8 cellular contexts compared by ENCODE assay signal in genomic region chr6:7137335-7138106, GRCh38. TPM values are rescaled to one million over a fixed set of nuclear protein-coding genes. Genes with fewer than 3 reads are reported as not detected.
A peak's percentile ranks its signal among the peaks of the same experiment; 100 is the strongest.
DNase-seq lines count a peak whose midpoint lies in the region; ATAC-seq and TF ChIP-seq lines count a peak whose summit lies in the region.

No MANE protein-coding gene starts in this region.

- intact Hi-C loops in naive thymus-derived CD4-positive, alpha-beta T cell (cut with micrococcal nuclease): loop anchor here (1.0 to 10.0 kb wide), 12 partner anchors 8 to 1300 kb away; partner anchors contain the start of genes LY86 (in 1 of the 2), NRN1 (in 1 of the 2) and SLC35B3 (in 1 of the 2)

- H3K4me3 ChIP-seq in Loucy (ENCODE audit: low read length, poor library complexity, severe bottlenecking) (peak overlapping the region; percentile 68), thoracic aorta (peak overlapping the region; percentile 36)
- peak overlapping the region; percentile 27 for H3K4me3 ChIP-seq in naive thymus-derived CD4-positive, alpha-beta T cell (ENCODE audit: low read length)

- H3K4me3 Mint-ChIP-seq in effector memory CD8-positive, alpha-beta T cell: peak overlapping the region; percentile 70 to 76
- H3K4me3 Mint-ChIP-seq in naive thymus-derived CD4-positive, alpha-beta T cell: peak overlapping the region; percentile 73 to 92 (median 82)

- peak overlapping the region; percentile 64 for H3K9ac ChIP-seq in Loucy (ENCODE audit: low read depth, low read length, poor library complexity, severe bottlenecking)

- POLR2A ChIA-PET in naive thymus-derived CD4-positive, alpha-beta T cell (lab: Charles Lee): interaction anchor here (0.6 to 10.7 kb wide), 10 partner anchors 9 to 567 kb away, joined by 3 to 91 read pairs (median 5); partner anchors contain the start of genes CAGE1, RIOK1 and RREB1

- peak overlapping the region; percentile 90 to 91 for H3K27ac Mint-ChIP-seq in effector memory CD8-positive, alpha-beta T cell
- H3K27ac Mint-ChIP-seq in naive thymus-derived CD4-positive, alpha-beta T cell: peak overlapping the region; percentile 85 to 99 (median 97)

- ATAC-seq in GM21737 (IDR thresholded peaks at IDR 0.05; ENCODE audit: unreplicated experiment) (peak; percentile 39), thoracic aorta (ENCODE audit: insufficient number of reproducible peaks, low FRiP score, low read depth) (no peak), GM18520 (IDR thresholded peaks at IDR 0.05; ENCODE audit: unreplicated experiment) (no peak)
- peak; percentile 59 for ATAC-seq in effector memory CD8-positive, alpha-beta T cell (replicated peaks)
- ATAC-seq in naive thymus-derived CD4-positive, alpha-beta T cell: peak; percentile 56

- H3K36me3 ChIP-seq in Loucy (ENCODE audit: insufficient read depth, low read length) (peaks cover 3% of the 10 kb centered on the region; the same call in 1 of the 2 replicates), thoracic aorta (no peaks in the 10 kb centered on the region)
- H3K36me3 ChIP-seq in naive thymus-derived CD4-positive, alpha-beta T cell (ENCODE audit: control insufficient read depth in 2 of 3, insufficient read depth in 3 of 3, low read length in 3 of 3): peaks cover 0 to 4% (median 0%) of the 10 kb centered on the region in 3 experiments

- H3K27ac ChIP-seq in naive thymus-derived CD4-positive, alpha-beta T cell (ENCODE audit: low read depth, low read length): peak overlapping the region; percentile 91
- peak overlapping the region; percentile 53 to 55 for H3K27ac ChIP-seq in thoracic aorta

- H4K20me1 ChIP-seq in Loucy (ENCODE audit: insufficient read depth, low read length, poor library complexity, severe bottlenecking): peaks cover 53% of the 10 kb centered on the region

- H2AFZ ChIP-seq in Loucy (ENCODE audit: low read length): no peak overlapping the region

- H3K9me2 ChIP-seq in Loucy (replicated peaks; ENCODE audit: low read depth, low read length): no peaks in the 10 kb centered on the region

- TF ChIP-seq CTCF in Loucy (conservative IDR thresholded peaks at IDR 0.05; ENCODE audit: low read length) (no peak), thoracic aorta (IDR thresholded peaks at IDR 0.05) (no peak)

- peaks cover 6% of the 10 kb centered on the region for H3K36me3 Mint-ChIP-seq in effector memory CD8-positive, alpha-beta T cell (ENCODE audit: insufficient read depth)
- peaks cover 0 to 4% (median 0%) of the 10 kb centered on the region in 5 donors for H3K36me3 Mint-ChIP-seq in naive thymus-derived CD4-positive, alpha-beta T cell

- peaks cover 98% of the 10 kb centered on the region for H3K79me2 ChIP-seq in Loucy (ENCODE audit: insufficient read depth, low read length)

- no peaks in the 10 kb centered on the region for H3K9me3 Mint-ChIP-seq in effector memory CD8-positive, alpha-beta T cell
- no peaks in the 10 kb centered on the region for H3K9me3 Mint-ChIP-seq in naive thymus-derived CD4-positive, alpha-beta T cell

- H3K4me2 ChIP-seq in Loucy (ENCODE audit: low read depth, low read length, poor library complexity, severe bottlenecking): peak overlapping the region; percentile 84

- H3K27me3 ChIP-seq in Loucy (ENCODE audit: insufficient read depth, low read length, poor library complexity, severe bottlenecking) (no peaks in the 10 kb centered on the region), thoracic aorta (replicated peaks; ENCODE audit: insufficient read depth) (no peaks in the 10 kb centered on the region)
- no peaks in the 10 kb centered on the region for H3K27me3 ChIP-seq in naive thymus-derived CD4-positive, alpha-beta T cell (ENCODE audit: control insufficient read depth in 2 of 2, insufficient read depth in 2 of 2, low read length in 2 of 2)

- DNase-seq in ELR (ENCODE audit: low read depth): peak; percentile 72
- peak; percentile 53 to 56 for DNase-seq in activated CD4-positive, alpha-beta T cell treated with anti-CD3 and anti-CD28 coated beads for 4 hours
- DNase-seq in effector memory CD8-positive, alpha-beta T cell: peak; percentile 24 to 36 (median 35)
- peak; percentile 27 to 69 (median 62) for DNase-seq in naive thymus-derived CD4-positive, alpha-beta T cell
- DNase-seq in thoracic aorta (ENCODE audit: low spot score): peak; percentile 31

- peaks cover 30 to 49% of the 10 kb centered on the region in 2 donors for H3K4me1 Mint-ChIP-seq in effector memory CD8-positive, alpha-beta T cell (ENCODE audit: low read depth in 2 of 2)
- H3K4me1 Mint-ChIP-seq in naive thymus-derived CD4-positive, alpha-beta T cell: peaks cover 38 to 92% (median 85%) of the 10 kb centered on the region in 7 donors

- peaks cover 44% of the 10 kb centered on the region for H3K4me1 ChIP-seq in Loucy (ENCODE audit: insufficient read depth, low read length, poor library complexity, severe bottlenecking)
- H3K4me1 ChIP-seq in naive thymus-derived CD4-positive, alpha-beta T cell (ENCODE audit: control insufficient read depth in 2 of 2, insufficient read depth in 2 of 2, low read length in 2 of 2): peaks cover 20 to 46% of the 10 kb centered on the region in 2 donors
- peaks cover 18 to 28% of the 10 kb centered on the region in 2 donors for H3K4me1 ChIP-seq in thoracic aorta (ENCODE audit: control insufficient read depth in 1 of 2, low read depth in 2 of 2)

- H3K27me3 Mint-ChIP-seq in effector memory CD8-positive, alpha-beta T cell: no peaks in the 10 kb centered on the region
- H3K27me3 Mint-ChIP-seq in naive thymus-derived CD4-positive, alpha-beta T cell: no peaks in the 10 kb centered on the region

- CTCF ChIA-PET in naive thymus-derived CD4-positive, alpha-beta T cell (lab: Charles Lee): interaction anchor here (0.6 to 2.8 kb wide), 6 partner anchors 9 to 551 kb away, joined by 3 to 11 read pairs (median 4); no protein-coding TSS in a partner anchor

- no peaks in the 10 kb centered on the region for H3F3A ChIP-seq in Loucy (ENCODE audit: low read depth)

- no peaks in the 10 kb centered on the region for H3K9me3 ChIP-seq in Loucy (ENCODE audit: insufficient read depth, low read depth, low read length)
- H3K9me3 ChIP-seq in naive thymus-derived CD4-positive, alpha-beta T cell (ENCODE audit: control insufficient read depth in 2 of 3, low read length in 3 of 3): no peaks in the 10 kb centered on the region
- no peaks in the 10 kb centered on the region for H3K9me3 ChIP-seq in thoracic aorta

RNA-seq across cellular contexts. Expression of gene RREB1, which starts 29.8 kb away (rescaled TPM):
- total RNA-seq in naive thymus-derived CD4-positive, alpha-beta T cell: 10 to 100 TPM; 28.3 to 56.7 (median 51.6) TPM
- 10 to 100 TPM in 1 of 2 donors, 1 to 10 TPM in 1; 4.2 to 10.0 TPM for polyA plus RNA-seq in naive thymus-derived CD4-positive, alpha-beta T cell
- total RNA-seq in thoracic aorta: 10 to 100 TPM; 30.6 to 39.3 TPM

Comparison
In these comparisons a context has a peak if more than half of its experiments do, and no peak if none do; other contexts are left out.
1. ATAC-seq: peak in GM21737 (single experiment), effector memory CD8-positive, alpha-beta T cell (single experiment) and naive thymus-derived CD4-positive, alpha-beta T cell (single experiment); none in thoracic aorta (single experiment) and GM18520 (single experiment).
2. Peak in every context shown above with its lines, with median percentiles within 50 percentile points of each other: DNase-seq and H3K4me3 ChIP-seq.